In genomic region chr12:124562018-124562795, GRCh38 we compare ENCODE assay signal across 26 cellular contexts. TPM values are rescaled to one million over a fixed set of nuclear protein-coding genes. Genes with fewer than 3 reads are reported as not detected.
DNase-seq lines count a peak whose midpoint lies in the region; ATAC-seq and TF ChIP-seq lines count a peak whose summit lies in the region.
"Had no signal": no experiment of that assay in that cellular context is flagged by ENCODE, and none has a peak within 500 bp of the region (broad histone marks: within the 10 kb centered on the region; RNA-seq: fewer than 3 reads in every experiment).

No MANE protein-coding gene starts in this region.

- H3K27me3 ChIP-seq in GM23338 (ENCODE audit: insufficient read depth) (no peaks in the 10 kb centered on the region), adrenal gland (no peaks in the 10 kb centered on the region), mesendoderm (ENCODE audit: insufficient read depth, low read length, poor library complexity) (no peaks in the 10 kb centered on the region), smooth muscle cell (ENCODE audit: low read depth) (no peaks in the 10 kb centered on the region), MM.1S (replicated peaks; ENCODE audit: insufficient read depth, low read length) (no peaks in the 10 kb centered on the region)
- H3K27me3 ChIP-seq: pancreas, tibial nerve had no signal

- DNase-seq in GM23338 (ENCODE audit: low spot score), result no peak
- peak in 1 of 7 donors; percentile 46 for DNase-seq in adrenal gland
- no peak for DNase-seq in mesendoderm
- DNase-seq in smooth muscle cell (lab: John Stamatoyannopoulos, UW; ENCODE audit: unreplicated experiment), result no peak
- no peak for DNase-seq in MM.1S
- DNase-seq in activated CD8-positive, alpha-beta memory T cell treated with anti-CD3 and anti-CD28 coated beads, Interleukin-2, amount 50 U/mL, for 48 hours, result no peak
- no peak for DNase-seq in A172 (ENCODE audit: low spot score)
- DNase-seq: activated CD4-positive, alpha-beta memory T cell treated with anti-CD3 and anti-CD28 coated beads for 36 hours; activated CD4-positive, alpha-beta T cell treated with anti-CD3 and anti-CD28 coated beads for 1 hour; activated naive CD4-positive, alpha-beta T cell treated with anti-CD3 and anti-CD28 coated beads for 36 hours; DMS79 treated with DMSO at 0.1 percent for 48 hours; GDM1; GOT3; hypothalamus; NCI-H1105; NCI-H187 treated with DMSO at 0.1 percent for 48 hours; NCI-H2171 treated with DMSO at 0.1 percent for 48 hours; NCI-H510A; nephron progenitor cell; pancreas; stimulated activated CD4-positive, alpha-beta T cell treated with anti-CD3 and anti-CD28 coated beads, Interleukin-2, amount 100 ng/mL, for 48 hours; T-helper 17 cell had no signal

- H3K9me3 ChIP-seq in adrenal gland (replicated peaks in 1 of 3), result no peaks in the 10 kb centered on the region
- no peaks in the 10 kb centered on the region for H3K9me3 ChIP-seq in smooth muscle cell (replicated peaks; ENCODE audit: low read depth)
- H3K9me3 ChIP-seq in MM.1S (replicated peaks; ENCODE audit: insufficient read depth, low read length), result no peaks in the 10 kb centered on the region
- H3K9me3 ChIP-seq: pancreas, tibial nerve had no signal

- H3K36me3 ChIP-seq in GM23338 (ENCODE audit: insufficient read depth), result no peaks in the 10 kb centered on the region
- no peaks in the 10 kb centered on the region for H3K36me3 ChIP-seq in adrenal gland (replicated peaks in 1 of 2)
- no peaks in the 10 kb centered on the region for H3K36me3 ChIP-seq in mesendoderm (ENCODE audit: control insufficient read depth, insufficient read depth, low read length)
- H3K36me3 ChIP-seq in smooth muscle cell (ENCODE audit: low read depth), result no peaks in the 10 kb centered on the region
- H3K36me3 ChIP-seq in MM.1S (replicated peaks; ENCODE audit: insufficient read depth, low read length), result no peaks in the 10 kb centered on the region
- H3K36me3 ChIP-seq: pancreas had no signal

- H4K5ac ChIP-seq in mesendoderm (ENCODE audit: low read length), result no peak overlapping the region

- peak overlapping the region; percentile 25 for H3K56ac ChIP-seq in mesendoderm (ENCODE audit: low read length)

- TF ChIP-seq CTCF in GM23338 (conservative IDR thresholded peaks at IDR 0.05; ENCODE audit: low read depth in 2 of 2) (no peak), adrenal gland (IDR thresholded peaks at IDR 0.05) (no peak), smooth muscle cell (IDR thresholded peaks at IDR 0.05; ENCODE audit: borderline replicate concordance, insufficient read depth, poor library complexity, severe bottlenecking) (no peak), MM.1S (IDR thresholded peaks at IDR 0.05; ENCODE audit: low read length) (no peak)

- H3K4me3 ChIP-seq in GM23338 (no peak overlapping the region), adrenal gland (no peak overlapping the region), mesendoderm (ENCODE audit: low read length) (no peak overlapping the region), smooth muscle cell (no peak overlapping the region), MM.1S (ENCODE audit: low read length) (no peak overlapping the region)
- H3K4me3 ChIP-seq: K562, lung, pancreas, tibial nerve had no signal

- H3K79me2 ChIP-seq in GM23338 (replicated peaks; ENCODE audit: insufficient read depth) (peaks cover 96% of the 10 kb centered on the region), mesendoderm (ENCODE audit: control insufficient read depth, insufficient read depth, low read length) (peaks cover 90% of the 10 kb centered on the region), smooth muscle cell (ENCODE audit: low read depth) (peaks cover 99% of the 10 kb centered on the region), MM.1S (ENCODE audit: low read length) (peaks cover 96% of the 10 kb centered on the region)

- H3K36me3 Mint-ChIP-seq in GM23338 (ENCODE audit: low read depth), result peaks cover 6% of the 10 kb centered on the region
- H3K36me3 Mint-ChIP-seq: activated CD4-positive, alpha-beta memory T cell treated with anti-CD3 and anti-CD28 coated beads for 36 hours had no signal

- ATAC-seq in GM23338 (no peak), GM19328 (IDR thresholded peaks at IDR 0.05; ENCODE audit: unreplicated experiment) (no peak)
- ATAC-seq: K562, pancreas, T-helper 17 cell had no signal

- no peak overlapping the region for H4K8ac ChIP-seq in mesendoderm (ENCODE audit: low read depth, low read length)

- H2BK5ac ChIP-seq in mesendoderm (ENCODE audit: low read length), result no peak overlapping the region

- intact Hi-C loops in adrenal gland (cut with DNase I), result loop anchor here in 1 of 2 donors (10.0 kb wide), 1 partner anchor 123 kb away; no protein-coding TSS in a partner anchor

- H3K23ac ChIP-seq in mesendoderm (ENCODE audit: low read length), result no peak overlapping the region

- peaks cover 55% of the 10 kb centered on the region for H3K4me1 Mint-ChIP-seq in GM23338

- H3K27ac Mint-ChIP-seq in GM23338, result no peak overlapping the region
- H3K27ac Mint-ChIP-seq: activated CD4-positive, alpha-beta memory T cell treated with anti-CD3 and anti-CD28 coated beads for 36 hours; activated naive CD4-positive, alpha-beta T cell treated with anti-CD3 and anti-CD28 coated beads for 36 hours; nephron progenitor cell; T-helper 17 cell had no signal

- 35 to 44% (median 37%) methylated on average over 15 to 18 of the region's 18 CpGs for WGBS in adrenal gland, 4 donors
- WGBS in mesendoderm (ENCODE audit: extremely low coverage, insufficient coverage, low lambda C conversion rate), result no CpG with 5 or more reads among the region's 18 CpGs
- 68% methylated on average over 18 of the region's 18 CpGs for WGBS in smooth muscle cell (ENCODE audit: low lambda C conversion rate)

- no peak overlapping the region for H3K18ac ChIP-seq in mesendoderm (ENCODE audit: low read length)

- H3K9me3 Mint-ChIP-seq in GM23338, result no peaks in the 10 kb centered on the region
- H3K9me3 Mint-ChIP-seq: activated CD4-positive, alpha-beta memory T cell treated with anti-CD3 and anti-CD28 coated beads for 36 hours; activated naive CD4-positive, alpha-beta T cell treated with anti-CD3 and anti-CD28 coated beads for 36 hours; nephron progenitor cell had no signal

- H4K20me1 ChIP-seq in GM23338 (replicated peaks; ENCODE audit: insufficient read depth), result peaks cover 68% of the 10 kb centered on the region
- H4K20me1 ChIP-seq in smooth muscle cell (ENCODE audit: low read depth), result peaks cover 92% of the 10 kb centered on the region
- H4K20me1 ChIP-seq in MM.1S (ENCODE audit: insufficient read depth, low read length), result peaks cover 6% of the 10 kb centered on the region; the same call in 1 of the 2 replicates

- no peak for TF ChIP-seq POLR2A in adrenal gland (IDR thresholded peaks at IDR 0.05)

- H3K4me2 ChIP-seq in GM23338 (peak overlapping the region; percentile 68; the same call in 1 of the 2 replicates), mesendoderm (ENCODE audit: low read length) (no peak overlapping the region), smooth muscle cell (no peak overlapping the region), MM.1S (ENCODE audit: low read depth, low read length) (no peak overlapping the region)

- H3K4me1 ChIP-seq in GM23338 (ENCODE audit: insufficient read depth) (peaks cover 46% of the 10 kb centered on the region), adrenal gland (replicated peaks in 1 of 2) (peaks cover 31 to 67% of the 10 kb centered on the region in 2 donors), mesendoderm (ENCODE audit: control insufficient read depth, low read depth, low read length) (peaks cover 7% of the 10 kb centered on the region), smooth muscle cell (ENCODE audit: low read depth) (peaks cover 21% of the 10 kb centered on the region), MM.1S (ENCODE audit: low read length) (no peaks in the 10 kb centered on the region)

- H3F3A ChIP-seq in GM23338 (replicated peaks; ENCODE audit: low read depth) (peaks cover 13% of the 10 kb centered on the region; the same call in 1 of the 2 replicates), smooth muscle cell (ENCODE audit: low read depth) (peaks cover 15% of the 10 kb centered on the region), MM.1S (ENCODE audit: insufficient read depth, low read length) (no peaks in the 10 kb centered on the region)

- H2BK120ac ChIP-seq in mesendoderm (ENCODE audit: low read depth, low read length), result no peak overlapping the region

- H3K4ac ChIP-seq in mesendoderm (ENCODE audit: low read depth, low read length), result no peak overlapping the region

- H3K4me3 Mint-ChIP-seq in GM23338, result no peak overlapping the region
- H3K4me3 Mint-ChIP-seq: activated CD4-positive, alpha-beta memory T cell treated with anti-CD3 and anti-CD28 coated beads for 36 hours; activated naive CD4-positive, alpha-beta T cell treated with anti-CD3 and anti-CD28 coated beads for 36 hours; nephron progenitor cell; T-helper 17 cell had no signal

- H2AFZ ChIP-seq in GM23338 (no peak overlapping the region), smooth muscle cell (ENCODE audit: low read depth) (no peak overlapping the region), MM.1S (ENCODE audit: low read length) (no peak overlapping the region)

- peaks cover 15% of the 10 kb centered on the region for H3K79me1 ChIP-seq in mesendoderm (ENCODE audit: low read length)

- peaks cover 14% of the 10 kb centered on the region for H3K27me3 Mint-ChIP-seq in GM23338 (ENCODE audit: insufficient read depth, low read depth, poor library complexity)
- H3K27me3 Mint-ChIP-seq: activated CD4-positive, alpha-beta memory T cell treated with anti-CD3 and anti-CD28 coated beads for 36 hours; T-helper 17 cell had no signal

- H2BK15ac ChIP-seq in mesendoderm (replicated peaks; ENCODE audit: low read depth), result no peak overlapping the region

- H3K27ac ChIP-seq in GM23338 (ENCODE audit: low read depth), result peak overlapping the region; percentile 85; the same call in 1 of the 2 replicates
- peak overlapping the region in 3 of 5 donors; percentile 6 to 97 (median 49) for H3K27ac ChIP-seq in adrenal gland
- no peak overlapping the region for H3K27ac ChIP-seq in mesendoderm (ENCODE audit: low read depth, low read length)
- peak overlapping the region; percentile 98 for H3K27ac ChIP-seq in smooth muscle cell (ENCODE audit: low read depth)
- H3K27ac ChIP-seq in MM.1S (ENCODE audit: low read length), result no peak overlapping the region
- H3K27ac ChIP-seq: pancreas had no signal

- H3K9me2 ChIP-seq in GM23338 (ENCODE audit: insufficient read depth), result no peaks in the 10 kb centered on the region
- no peaks in the 10 kb centered on the region for H3K9me2 ChIP-seq in MM.1S (replicated peaks; ENCODE audit: insufficient read depth, low read length)

- no peak overlapping the region for H2AK5ac ChIP-seq in mesendoderm (ENCODE audit: low read length)

- H3K9ac ChIP-seq in mesendoderm (ENCODE audit: low read length), result no peak overlapping the region
- H3K9ac ChIP-seq in smooth muscle cell (ENCODE audit: low read depth), result no peak overlapping the region
- H3K9ac ChIP-seq in MM.1S (ENCODE audit: low read length), result no peak overlapping the region

RNA-seq across cellular contexts. Expression of gene NCOR2, which starts 5.2 kb away (rescaled TPM):
- 180 and 190 TPM in 2 replicates for total RNA-seq in GM23338 (2014; rRNA removed; shearing (Covaris generic))
- 69.6 and 76.5 TPM in 2 replicates for polyA plus RNA-seq in GM23338 (2016; fragmentation: Nextera tagmentation; extraction: Ambion mirVana)
- 100 to 1,000 TPM in 7 of 8 donors, 10 to 100 TPM in 1; 85.3 to 243 (median 199) TPM for total RNA-seq in adrenal gland
- 100 to 1,000 TPM in 1 of 3 donors, 10 to 100 TPM in 2; 28.3 to 194 (median 53.3) TPM for polyA plus RNA-seq in adrenal gland
- polyA plus RNA-seq in mesendoderm (2013, experiment 1 of 2), result 129 TPM
- polyA plus RNA-seq in mesendoderm (2013, experiment 2 of 2), result 129 TPM
- total RNA-seq in smooth muscle cell, result 64.1 and 64.7 TPM in 2 replicates
- polyA plus RNA-seq in smooth muscle cell, result 164 and 169 TPM in 2 replicates
- total RNA-seq in A172 (2014; rRNA removed; shearing (Covaris generic)), result 32.9 and 33.3 TPM in 2 replicates

Comparison
In these comparisons a context has a peak if more than half of its experiments do, and no peak if none do; other contexts are left out.
1. H3K27ac ChIP-seq: peak in GM23338 (single experiment), adrenal gland (3 of 5) and smooth muscle cell (single experiment); none in mesendoderm (single experiment) and MM.1S (single experiment).